8 cellular contexts compared by ENCODE assay signal in the genomic region with DNA sequence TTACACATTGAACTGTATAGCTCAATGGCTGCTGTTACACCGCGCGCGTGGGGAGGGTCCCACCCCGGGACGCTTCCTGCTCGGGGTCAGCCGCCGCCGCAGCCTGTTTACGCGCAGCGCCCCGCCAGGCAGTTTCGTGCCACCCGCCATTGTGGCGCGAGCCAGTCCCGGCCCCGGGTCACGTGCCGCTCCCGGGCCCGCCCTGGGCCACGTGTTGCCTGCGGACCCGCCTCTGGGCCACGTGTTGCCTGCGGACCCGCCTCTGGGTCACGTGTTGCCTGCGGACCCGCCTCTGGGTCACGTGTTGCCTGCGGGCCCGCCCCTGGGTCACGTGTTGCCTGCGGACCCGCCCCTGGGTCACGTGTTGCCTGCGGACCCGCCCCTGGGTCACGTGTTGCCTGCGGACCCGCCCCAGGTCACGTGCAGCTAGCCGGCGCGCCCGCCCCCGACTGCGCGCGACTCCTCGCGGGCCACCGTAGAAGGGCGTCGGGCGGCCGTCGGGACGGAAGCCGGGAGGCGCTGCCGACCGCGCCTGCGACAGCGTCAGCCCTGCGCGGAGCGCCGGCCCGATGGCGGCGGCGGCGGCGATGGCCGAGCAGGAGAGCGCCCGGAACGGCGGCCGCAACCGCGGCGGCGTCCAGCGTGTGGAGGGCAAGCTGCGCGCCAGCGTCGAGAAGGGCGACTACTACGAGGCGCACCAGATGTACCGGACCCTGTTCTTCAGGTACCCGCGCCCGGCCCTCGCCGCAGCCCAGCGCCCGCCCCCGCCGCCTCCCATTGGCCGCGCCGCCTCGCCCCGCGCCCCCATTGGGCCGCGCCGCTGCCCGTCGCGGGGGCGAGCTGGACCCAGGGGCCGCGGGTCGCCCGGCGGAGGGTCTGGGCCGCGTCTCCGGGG. TPM values are rescaled to one million over a fixed set of nuclear protein-coding genes. Genes with fewer than 3 reads are reported as not detected.
A peak's percentile ranks its signal among the peaks of the same experiment; 100 is the strongest.
DNase-seq lines count a peak whose midpoint lies in the region; ATAC-seq and TF ChIP-seq lines count a peak whose summit lies in the region.

A gene with protein sequence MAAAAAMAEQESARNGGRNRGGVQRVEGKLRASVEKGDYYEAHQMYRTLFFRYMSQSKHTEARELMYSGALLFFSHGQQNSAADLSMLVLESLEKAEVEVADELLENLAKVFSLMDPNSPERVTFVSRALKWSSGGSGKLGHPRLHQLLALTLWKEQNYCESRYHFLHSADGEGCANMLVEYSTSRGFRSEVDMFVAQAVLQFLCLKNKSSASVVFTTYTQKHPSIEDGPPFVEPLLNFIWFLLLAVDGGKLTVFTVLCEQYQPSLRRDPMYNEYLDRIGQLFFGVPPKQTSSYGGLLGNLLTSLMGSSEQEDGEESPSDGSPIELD (plus strand): TSS at position 478 of the 895 bp plus-strand sequence. CDS start 92 bp downstream, at position 570.

- no peak for TF ChIP-seq CTCF in activated B cell treated with CpG ODN at 0.5 μM for 24 hours (IDR thresholded peaks at IDR 0.05)

- peaks cover 35% of the 10 kb centered on the region for H3K4me1 Mint-ChIP-seq in activated B cell treated with CpG ODN at 0.5 μM for 24 hours

- peaks cover 31% of the 10 kb centered on the region for H3K36me3 Mint-ChIP-seq in activated B cell treated with CpG ODN at 0.5 μM for 24 hours (ENCODE audit: low read depth)

- intact Hi-C loops in activated B cell treated with CpG ODN at 0.5 μM for 24 hours (cut with micrococcal nuclease): loop anchor here (1.0 to 10.0 kb wide), 11 partner anchors 34 to 352 kb away; partner anchors contain the start of genes ADAP1, COX19, DNAAF5 and PRKAR1B

- DNase-seq in ACHN: peak; percentile 98
- DNase-seq in NCI-H2196 (lab: John Stamatoyannopoulos, UW; ENCODE audit: unreplicated experiment): peak; percentile 95
- DNase-seq in activated B cell treated with CpG ODN at 0.5 μM for 24 hours: peak; percentile 98
- DNase-seq in caudate nucleus (lab: John Stamatoyannopoulos, UW): peak; percentile 56 to 100 (median 95)
- peak; percentile 97 for DNase-seq in iris pigment epithelial cell (ENCODE audit: low read depth)
- peak; percentile 95 for DNase-seq in stimulated activated CD4-positive, alpha-beta T cell treated with anti-CD3 and anti-CD28 coated beads, Interleukin-12 subunit alpha, Interleukin-12 subunit beta, amount 100 ng/mL, for 4 hours

- no peaks in the 10 kb centered on the region for H3K9me3 Mint-ChIP-seq in activated B cell treated with CpG ODN at 0.5 μM for 24 hours

- ATAC-seq in GM18867 (IDR thresholded peaks at IDR 0.05; ENCODE audit: unreplicated experiment): peak; percentile 75
- ATAC-seq in HG03103 (IDR thresholded peaks at IDR 0.05; ENCODE audit: low read depth, unreplicated experiment): peak; percentile 60
- ATAC-seq in activated B cell treated with CpG ODN at 0.5 μM for 24 hours (ENCODE audit: low read depth): peak; percentile 79

- H3K27me3 Mint-ChIP-seq in activated B cell treated with CpG ODN at 0.5 μM for 24 hours: no peaks in the 10 kb centered on the region

- in situ Hi-C loops in ACHN (cut with HindIII; ENCODE audit: low pct_ligation_motif_present, low pct_unique_long_range_greater_than_20kb, low sequenced_read_pairs): no loop called here

- H3K27ac Mint-ChIP-seq in activated B cell treated with CpG ODN at 0.5 μM for 24 hours: peak within 1 kb of the TSS; percentile 87

- peak within 1 kb of the TSS; percentile 87 for H3K27ac ChIP-seq in caudate nucleus (ENCODE audit: low read depth, low read length)

- peak within 1 kb of the TSS; percentile 91 for H3K4me3 Mint-ChIP-seq in activated B cell treated with CpG ODN at 0.5 μM for 24 hours

- CTCF ChIA-PET in activated B cell treated with CpG ODN at 0.5 μM for 24 hours (lab: Charles Lee): interaction anchor here (0.8 to 1.3 kb wide), 2 partner anchors 117 to 543 kb away, joined by 3 read pairs; no protein-coding TSS in a partner anchor

- POLR2A ChIA-PET in activated B cell treated with CpG ODN at 0.5 μM for 24 hours (lab: Charles Lee): interaction anchor here (0.7 to 2.2 kb wide), 7 partner anchors 59 to 727 kb away, joined by 3 to 17 read pairs (median 5); partner anchors contain the start of gene COX19

RNA-seq across cellular contexts. Expression of the gene that starts here (rescaled TPM):
- 40.5 and 41.4 TPM in 2 replicates for total RNA-seq in activated B cell treated with CpG ODN at 0.5 μM for 24 hours

Comparison
In these comparisons a context has a peak if more than half of its experiments do, and no peak if none do; other contexts are left out.
1. Peak in every context shown above with its lines: DNase-seq, ATAC-seq and H3K27ac ChIP-seq.